9 cellular contexts compared by ENCODE assay signal in genomic region chr2:218322756-218323525, GRCh38. TPM values are rescaled to one million over a fixed set of nuclear protein-coding genes. Genes with fewer than 3 reads are reported as not detected.
DNase-seq lines count a peak whose midpoint lies in the region; ATAC-seq and TF ChIP-seq lines count a peak whose summit lies in the region.
"Had no signal": no experiment of that assay in that cellular context is flagged by ENCODE, and none has a peak within 500 bp of the region (broad histone marks: within the 10 kb centered on the region; RNA-seq: fewer than 3 reads in every experiment).

No MANE protein-coding gene starts in this region.

- ATAC-seq in GM19395 (IDR thresholded peaks at IDR 0.05; ENCODE audit: unreplicated experiment) (peak; percentile 68), HG03521 (IDR thresholded peaks at IDR 0.05; ENCODE audit: unreplicated experiment) (peak; percentile 70)

- peak; percentile 76 for DNase-seq in CD1c-positive myeloid dendritic cell (ENCODE audit: extremely low spot score)
- DNase-seq in NCI-H82 (lab: John Stamatoyannopoulos, UW) = peak; percentile 91
- DNase-seq in activated CD8-positive, alpha-beta memory T cell treated with anti-CD3 and anti-CD28 coated beads, Interleukin-2, amount 50 U/mL, for 48 hours = peak; percentile 73
- peak; percentile 91 for DNase-seq in epithelial cell of proximal tubule (ENCODE audit: low read depth)
- peak; percentile 90 for DNase-seq in mucosa of gallbladder (ENCODE audit: low spot score)
- DNase-seq in stimulated activated CD8-positive, alpha-beta memory T cell treated with anti-CD3 and anti-CD28 coated beads, Interleukin-7, amount 100 ng/mL, for 1 hour (ENCODE audit: low read depth in 2 of 2) = peak; percentile 4 to 5

- H3K4me3 ChIP-seq in epithelial cell of proximal tubule (ENCODE audit: low read depth, low read length) = peak overlapping the region; percentile 71

- no peak for TF ChIP-seq CTCF in epithelial cell of proximal tubule (conservative IDR thresholded peaks at IDR 0.05; ENCODE audit: low read depth, low read length)

RNA-seq across cellular contexts. Expression of gene TMBIM1, which starts 30.6 kb away (rescaled TPM):
- total RNA-seq in epithelial cell of proximal tubule (109 and 165 TPM in 2 replicates), mucosa of gallbladder (388 TPM)

RNA-seq across cellular contexts. Expression of gene CATIP, which starts 33.7 kb away (rescaled TPM):
- total RNA-seq in epithelial cell of proximal tubule = not detected in 2 replicates
- 3.4 TPM for total RNA-seq in mucosa of gallbladder
- total RNA-seq: activated CD8-positive, alpha-beta memory T cell treated with anti-CD3 and anti-CD28 coated beads for 36 hours had no signal

RNA-seq across cellular contexts. Expression of gene PNKD, which starts 52.6 kb away (rescaled TPM):
- total RNA-seq in epithelial cell of proximal tubule (53.3 and 55.3 TPM in 2 replicates), mucosa of gallbladder (154 TPM)

RNA-seq across cellular contexts. Expression of gene AAMP, which starts 53.0 kb away (rescaled TPM):
- total RNA-seq in epithelial cell of proximal tubule (119 and 173 TPM in 2 replicates), mucosa of gallbladder (114 TPM)

RNA-seq across cellular contexts. Expression of gene SLC11A1, which starts 59.1 kb away (rescaled TPM):
- total RNA-seq in epithelial cell of proximal tubule = 0.22 TPM in 1 of 2 replicates, not detected in the other
- total RNA-seq in mucosa of gallbladder = 15.1 TPM

Comparison
In these comparisons a context has a peak if more than half of its experiments do, and no peak if none do; other contexts are left out.
1. Peak in every context shown above with its lines: DNase-seq, ATAC-seq and H3K4me3 ChIP-seq.
2. DNase-seq: peak in every context shown above with its lines; median percentile 91 in NCI-H82; 91 in epithelial cell of proximal tubule; 90 in mucosa of gallbladder; 76 in CD1c-positive myeloid dendritic cell; 73 in activated CD8-positive, alpha-beta memory T cell treated with anti-CD3 and anti-CD28 coated beads, Interleukin-2, amount 50 U/mL, for 48 hours; 4 in stimulated activated CD8-positive, alpha-beta memory T cell treated with anti-CD3 and anti-CD28 coated beads, Interleukin-7, amount 100 ng/mL, for 1 hour.